In genomic region chr10:22712959-22713852, GRCh38 we compare ENCODE assay signal across 8 cellular contexts. TPM values are rescaled to one million over a fixed set of nuclear protein-coding genes. Genes with fewer than 3 reads are reported as not detected.
DNase-seq lines count a peak whose midpoint lies in the region; ATAC-seq and TF ChIP-seq lines count a peak whose summit lies in the region.

No MANE protein-coding gene starts in this region.

- DNase-seq in KBM-7 (peak; percentile 40), endodermal cell (peak; percentile 65), DMS153 treated with DMSO at 0.1 percent for 48 hours (lab: John Stamatoyannopoulos, UW; ENCODE audit: unreplicated experiment) (no peak)
- peak; percentile 48 for DNase-seq in activated CD4-positive, alpha-beta memory T cell treated with anti-CD3 and anti-CD28 coated beads for 36 hours

- POLR2A ChIA-PET in activated CD4-positive, alpha-beta memory T cell treated with anti-CD3 and anti-CD28 coated beads for 36 hours (lab: Charles Lee) = interaction anchor here (0.6 to 3.1 kb wide), 21 partner anchors 10 to 112 kb away, joined by 3 to 39 read pairs (median 3); no protein-coding TSS in a partner anchor

- peaks cover 43% of the 10 kb centered on the region for H3K4me1 Mint-ChIP-seq in activated CD4-positive, alpha-beta memory T cell treated with anti-CD3 and anti-CD28 coated beads for 36 hours (ENCODE audit: low read depth)
- H3K4me1 Mint-ChIP-seq in endodermal cell = peaks cover 9% of the 10 kb centered on the region

- H3K27me3 ChIP-seq in BLaER1 treated with 17β-estradiol and CSF1 and Interleukin-3, amounts not matched to agents 10 nM and 100 nM = peaks cover 0 to 46% (median 29%) of the 10 kb centered on the region in 11 experiments; a peak in 20 of 22 replicates
- H3K27me3 ChIP-seq in endodermal cell (ENCODE audit: control insufficient read depth, insufficient read depth, low read length, poor library complexity, severe bottlenecking) = peaks cover 71% of the 10 kb centered on the region
- H3K27me3 ChIP-seq in mucosa of stomach (ENCODE audit: control insufficient read depth, insufficient read depth, low read length) = no peaks in the 10 kb centered on the region

- peaks cover 20 to 46% (median 22%) of the 10 kb centered on the region in 10 experiments; a peak in 19 of 20 replicates for H3K4me1 ChIP-seq in BLaER1 treated with 17β-estradiol and CSF1 and Interleukin-3, amounts not matched to agents 10 nM and 100 nM
- peaks cover 4% of the 10 kb centered on the region for H3K4me1 ChIP-seq in endodermal cell (ENCODE audit: control insufficient read depth, insufficient read depth, low read length)
- H3K4me1 ChIP-seq in mucosa of stomach (ENCODE audit: control insufficient read depth, insufficient read depth, low read length) = peaks cover 3% of the 10 kb centered on the region

- no peaks in the 10 kb centered on the region for H3K27me3 Mint-ChIP-seq in activated CD4-positive, alpha-beta memory T cell treated with anti-CD3 and anti-CD28 coated beads for 36 hours
- H3K27me3 Mint-ChIP-seq in endodermal cell (ENCODE audit: insufficient read depth) = peaks cover 76% of the 10 kb centered on the region

- peak overlapping the region; percentile 82 to 93 (median 89) for H3K9ac ChIP-seq in BLaER1 treated with 17β-estradiol and CSF1 and Interleukin-3, amounts not matched to agents 10 nM and 100 nM
- H3K9ac ChIP-seq in endodermal cell (ENCODE audit: extremely low read depth, low read length, poor library complexity, severe bottlenecking) (no peak overlapping the region), mucosa of stomach (ENCODE audit: low read length) (peak overlapping the region; percentile 82)

- 1% methylated on average over 11 to 72 of the region's 72 CpGs for WGBS in endodermal cell (ENCODE audit: insufficient coverage in 1 of 2, insufficient read length in 1 of 2), 2 experiments

- TF ChIP-seq CTCF in endodermal cell (conservative IDR thresholded peaks at IDR 0.05) = no peak

- in situ Hi-C loops in KBM-7 (cut with MboI; ENCODE audit: low pct_unique_long_range_greater_than_20kb, low sequenced_read_pairs) = no loop called here

- H3K36me3 Mint-ChIP-seq in activated CD4-positive, alpha-beta memory T cell treated with anti-CD3 and anti-CD28 coated beads for 36 hours = peaks cover 4% of the 10 kb centered on the region
- no peaks in the 10 kb centered on the region for H3K36me3 Mint-ChIP-seq in endodermal cell (ENCODE audit: low read depth)

- H3K27ac Mint-ChIP-seq in activated CD4-positive, alpha-beta memory T cell treated with anti-CD3 and anti-CD28 coated beads for 36 hours = peak overlapping the region; percentile 91
- H3K27ac Mint-ChIP-seq in endodermal cell = no peak overlapping the region

- H3K4me2 ChIP-seq in BLaER1 treated with 17β-estradiol and CSF1 and Interleukin-3, amounts not matched to agents 10 nM and 100 nM = peak overlapping the region; percentile 83 to 100 (median 98)

- CTCF ChIA-PET in activated CD4-positive, alpha-beta memory T cell treated with anti-CD3 and anti-CD28 coated beads for 36 hours (lab: Charles Lee) = interaction anchor here (0.6 to 2.9 kb wide), 12 partner anchors 20 to 139 kb away, joined by 3 to 8 read pairs (median 4); no protein-coding TSS in a partner anchor

- intact Hi-C loops in activated CD4-positive, alpha-beta memory T cell treated with anti-CD3 and anti-CD28 coated beads for 36 hours (cut with micrococcal nuclease) = loop anchor here (1.0 to 10.0 kb wide), 9 partner anchors 20 to 466 kb away; no protein-coding TSS in a partner anchor

- peak overlapping the region in 10 of 11 experiments; percentile 78 to 91 (median 85); a peak in 18 of 22 replicates for H3K27ac ChIP-seq in BLaER1 treated with 17β-estradiol and CSF1 and Interleukin-3, amounts not matched to agents 10 nM and 100 nM
- H3K27ac ChIP-seq in endodermal cell (ENCODE audit: low read depth, low read length) (no peak overlapping the region), temporal lobe (ENCODE audit: low read depth, low read length) (peak overlapping the region; percentile 92)

- no peaks in the 10 kb centered on the region for H3K9me3 Mint-ChIP-seq in activated CD4-positive, alpha-beta memory T cell treated with anti-CD3 and anti-CD28 coated beads for 36 hours
- no peaks in the 10 kb centered on the region for H3K9me3 Mint-ChIP-seq in endodermal cell

- peak; percentile 23 for ATAC-seq in GM19455 (IDR thresholded peaks at IDR 0.05; ENCODE audit: unreplicated experiment)

- peaks cover 0 to 8% (median under 1%) of the 10 kb centered on the region in 11 experiments; a peak in 3 of 22 replicates for H3K9me3 ChIP-seq in BLaER1 treated with 17β-estradiol and CSF1 and Interleukin-3, amounts not matched to agents 10 nM and 100 nM (replicated peaks in 1 of 11)
- H3K9me3 ChIP-seq in endodermal cell (ENCODE audit: control insufficient read depth, low read length) (no peaks in the 10 kb centered on the region), mucosa of stomach (ENCODE audit: control insufficient read depth, low read length) (no peaks in the 10 kb centered on the region)

- peaks cover 0 to 3% (median 0%) of the 10 kb centered on the region in 11 experiments; a peak in 2 of 22 replicates for H3K36me3 ChIP-seq in BLaER1 treated with 17β-estradiol and CSF1 and Interleukin-3, amounts not matched to agents 10 nM and 100 nM
- no peaks in the 10 kb centered on the region for H3K36me3 ChIP-seq in endodermal cell (ENCODE audit: control insufficient read depth, insufficient read depth, low read length)
- H3K36me3 ChIP-seq in mucosa of stomach (ENCODE audit: control insufficient read depth, insufficient read depth, low read length) = no peaks in the 10 kb centered on the region

- H4K20me1 ChIP-seq in BLaER1 treated with 17β-estradiol and CSF1 and Interleukin-3, amounts not matched to agents 10 nM and 100 nM = peaks cover 44 to 60% (median 57%) of the 10 kb centered on the region in 11 experiments

- H3K4me3 Mint-ChIP-seq in activated CD4-positive, alpha-beta memory T cell treated with anti-CD3 and anti-CD28 coated beads for 36 hours = peak overlapping the region; percentile 89
- peak overlapping the region; percentile 70 for H3K4me3 Mint-ChIP-seq in endodermal cell

- H3K4me3 ChIP-seq in BLaER1 treated with 17β-estradiol and CSF1 and Interleukin-3, amounts not matched to agents 10 nM and 100 nM = peak overlapping the region; percentile 81 to 98 (median 92)
- H3K4me3 ChIP-seq in endodermal cell (ENCODE audit: low read length) (peak overlapping the region; percentile 84), mucosa of stomach (ENCODE audit: low read length) (peak overlapping the region; percentile 74)

RNA-seq across cellular contexts. Expression of gene PIP4K2A, which starts 1.2 kb away (rescaled TPM):
- total RNA-seq in activated CD4-positive, alpha-beta memory T cell treated with anti-CD3 and anti-CD28 coated beads for 36 hours = 100 to 1,000 TPM; 107 to 108 TPM
- total RNA-seq in endodermal cell = 10 to 100 TPM; 15.0 to 17.8 TPM
- 15.9 TPM for polyA plus RNA-seq in endodermal cell (2013, experiment 1 of 2)
- 15.9 TPM for polyA plus RNA-seq in endodermal cell (2013, experiment 2 of 2)
- total RNA-seq in temporal lobe = 34.2 TPM
